1 cellular context compared by ENCODE assay signal in the genomic region with DNA sequence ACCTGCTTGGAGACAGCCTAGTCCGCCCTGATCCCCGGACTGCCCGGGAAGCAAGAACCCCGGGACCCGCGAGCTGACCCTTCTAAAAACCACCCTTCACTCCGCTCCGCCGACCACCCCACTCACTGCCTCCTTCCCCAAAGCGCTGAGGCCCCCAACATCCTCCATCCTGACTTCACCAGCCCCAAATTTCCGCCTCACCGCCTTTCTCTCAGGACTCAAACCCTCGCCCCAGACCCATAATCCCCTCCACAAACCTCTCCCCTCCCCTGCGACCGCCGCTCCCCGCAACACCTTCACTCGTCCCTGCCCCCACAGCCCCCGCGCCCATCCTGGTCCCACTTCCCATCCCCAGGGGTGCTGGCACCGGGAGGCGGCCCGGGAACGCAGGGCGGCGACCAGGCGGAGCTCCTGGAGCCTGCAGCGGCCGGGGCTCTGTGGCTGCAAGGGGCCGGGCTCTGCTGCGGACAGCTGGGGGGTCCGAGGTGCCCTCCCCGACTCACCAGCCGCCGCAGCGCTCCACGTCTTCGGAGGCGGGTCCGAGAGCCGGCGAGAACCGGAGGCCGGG.
TF ChIP-seq lines count a peak whose summit lies in the region.

No MANE protein-coding gene starts in this region.

TF ChIP-seq in K562, 482 proteins besides CTCF, POLR2A, EP300 and RAD21 (continued from another document):
- TF ChIP-seq TOE1 (IDR thresholded peaks at IDR 0.05; ENCODE audit: borderline replicate concordance) (peak; percentile 50), TOE1 (CRISPR knock-in tag; IDR thresholded peaks at IDR 0.05; ENCODE audit: borderline replicate concordance, low read depth) (no peak), SMARCC2 (IDR thresholded peaks at IDR 0.05; ENCODE audit: low read depth) (peak; percentile 56; the same call in 1 of the 2 replicates), PYGO2 (tag; IDR thresholded peaks at IDR 0.05) (no peak), HLTF (IDR thresholded peaks at IDR 0.05) (peak; percentile 74; the same call in 1 of the 2 replicates), EP400 (IDR thresholded peaks at IDR 0.05) (peak; percentile 26; the same call in 1 of the 2 replicates), BCOR (IDR thresholded peaks at IDR 0.05) (peak; percentile 72), ZBTB2 (IDR thresholded peaks at IDR 0.05) (peak; percentile 62), SIX5 (IDR thresholded peaks at IDR 0.05; ENCODE audit: borderline replicate concordance in 1 of 2, insufficient read depth in 1 of 2, low read depth in 1 of 2, low read length in 2 of 2) (no peak), GABPB1 (CRISPR knock-in tag; IDR thresholded peaks at IDR 0.05) (peak; percentile 34), POLR2AphosphoS2 (IDR thresholded peaks at IDR 0.05; ENCODE audit: low read length) (no peak), IFI16 (CRISPR knock-in tag; IDR thresholded peaks at IDR 0.05) (no peak), ZNF507 (tag; conservative IDR thresholded peaks at IDR 0.05) (no peak), ZKSCAN1 (IDR thresholded peaks at IDR 0.05; ENCODE audit: low read depth, low read length) (0 out of 2 replicates have a peak, but pooled peaks have one; percentile 4), ZNF354B (CRISPR knock-in tag; IDR thresholded peaks at IDR 0.05) (no peak), MTA3 (IDR thresholded peaks at IDR 0.05; ENCODE audit: borderline replicate concordance) (peak; percentile 32; the same call in 1 of the 2 replicates), E2F3 (CRISPR knock-in tag; IDR thresholded peaks at IDR 0.05) (no peak), ARNT (IDR thresholded peaks at IDR 0.05) (no peak), HCFC1 (IDR thresholded peaks at IDR 0.05; ENCODE audit: low read depth, low read length) (no peak), ZNF785 (CRISPR knock-in tag; IDR thresholded peaks at IDR 0.05) (no peak), ZNF263 (CRISPR knock-in tag; IDR thresholded peaks at IDR 0.05; ENCODE audit: borderline replicate concordance) (no peak), ZNF217 (CRISPR knock-in tag; IDR thresholded peaks at IDR 0.05) (no peak), THRB (CRISPR knock-in tag; conservative IDR thresholded peaks at IDR 0.05) (peak; percentile 71; the same call in 1 of the 2 replicates), TSHZ1 (CRISPR knock-in tag; IDR thresholded peaks at IDR 0.05) (no peak), YBX1 (IDR thresholded peaks at IDR 0.05) (no peak), CBX3 (IDR thresholded peaks at IDR 0.05; ENCODE audit: borderline replicate concordance in 1 of 2, low read length in 2 of 2) (no peak), CXXC5 (CRISPR knock-in tag; IDR thresholded peaks at IDR 0.05) (peak; percentile 69; the same call in 1 of the 2 replicates), TCF3 (CRISPR knock-in tag; IDR thresholded peaks at IDR 0.05) (no peak), FOXP1 (CRISPR knock-in tag; IDR thresholded peaks at IDR 0.05) (peak; percentile 52; the same call in 1 of the 2 replicates), FOXJ3 (CRISPR knock-in tag; IDR thresholded peaks at IDR 0.05) (no peak), DDX20 (tag; IDR thresholded peaks at IDR 0.05; ENCODE audit: low read depth) (no peak), ETS1 (conservative IDR thresholded peaks at IDR 0.05; ENCODE audit: control insufficient read depth, low read depth, low read length) (peak; percentile 2; the same call in 1 of the 2 replicates), ZNF707 (CRISPR knock-in tag; conservative IDR thresholded peaks at IDR 0.05) (no peak), ZNF584 (CRISPR knock-in tag; IDR thresholded peaks at IDR 0.05; ENCODE audit: low read depth) (no peak), DPF2 (IDR thresholded peaks at IDR 0.05) (peak; percentile 23; the same call in 1 of the 2 replicates), FOSL1 (tag; conservative IDR thresholded peaks at IDR 0.05) (no peak), FIP1L1 (IDR thresholded peaks at IDR 0.05; ENCODE audit: low read depth, low read length, poor library complexity, severe bottlenecking) (peak; percentile 57), BRD9 (IDR thresholded peaks at IDR 0.05; ENCODE audit: low read depth, partially characterized antibody) (peak; percentile 41), STAT5A (IDR thresholded peaks at IDR 0.05; ENCODE audit: borderline replicate concordance, low read length) (no peak)
- TF ChIP-seq, protein P1, sequence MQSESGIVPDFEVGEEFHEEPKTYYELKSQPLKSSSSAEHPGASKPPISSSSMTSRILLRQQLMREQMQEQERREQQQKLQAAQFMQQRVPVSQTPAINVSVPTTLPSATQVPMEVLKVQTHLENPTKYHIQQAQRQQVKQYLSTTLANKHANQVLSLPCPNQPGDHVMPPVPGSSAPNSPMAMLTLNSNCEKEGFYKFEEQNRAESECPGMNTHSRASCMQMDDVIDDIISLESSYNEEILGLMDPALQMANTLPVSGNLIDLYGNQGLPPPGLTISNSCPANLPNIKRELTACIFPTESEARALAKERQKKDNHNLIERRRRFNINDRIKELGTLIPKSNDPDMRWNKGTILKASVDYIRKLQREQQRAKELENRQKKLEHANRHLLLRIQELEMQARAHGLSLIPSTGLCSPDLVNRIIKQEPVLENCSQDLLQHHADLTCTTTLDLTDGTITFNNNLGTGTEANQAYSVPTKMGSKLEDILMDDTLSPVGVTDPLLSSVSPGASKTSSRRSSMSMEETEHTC (IDR thresholded peaks at IDR 0.05) = no peak
- TF ChIP-seq, protein P2, sequence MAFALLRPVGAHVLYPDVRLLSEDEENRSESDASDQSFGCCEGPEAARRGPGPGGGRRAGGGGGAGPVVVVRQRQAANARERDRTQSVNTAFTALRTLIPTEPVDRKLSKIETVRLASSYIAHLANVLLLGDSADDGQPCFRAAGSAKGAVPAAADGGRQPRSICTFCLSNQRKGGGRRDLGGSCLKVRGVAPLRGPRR (CRISPR knock-in tag; IDR thresholded peaks at IDR 0.05) = no peak
